Comparison of ENCODE assay signal across 26 cellular contexts in the genomic region with DNA sequence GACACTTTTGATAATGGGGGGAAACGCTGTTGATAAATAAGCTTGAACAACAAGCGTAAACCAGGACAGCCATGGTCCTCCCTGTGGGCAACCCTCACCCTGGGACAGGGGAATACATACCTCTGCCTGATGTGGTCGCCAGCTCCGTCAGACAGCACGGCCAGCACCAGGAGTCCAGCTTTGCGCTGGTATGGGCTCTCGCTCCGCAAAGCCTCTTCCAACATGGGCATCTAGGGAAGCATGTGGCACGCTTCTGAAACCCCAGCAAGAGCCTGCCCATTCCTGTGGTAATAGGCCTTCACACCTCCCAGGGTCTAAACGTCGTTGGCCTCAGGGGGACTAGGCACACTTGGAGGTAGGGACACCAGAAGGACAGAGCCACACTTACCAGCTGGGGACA. TPM values are rescaled to one million over a fixed set of nuclear protein-coding genes. Genes with fewer than 3 reads are reported as not detected.
"Had no signal": no experiment of that assay in that cellular context is flagged by ENCODE, and none has a peak within 500 bp of the region (broad histone marks: within the 10 kb centered on the region; RNA-seq: fewer than 3 reads in every experiment).

No MANE protein-coding gene starts in this region.

- H3K9me3 Mint-ChIP-seq: endodermal cell; stimulated activated memory B cell treated with anti-CD40 and anti-IgM and Interleukin-4, amounts not matched to agents 10 μg/mL and 1 μg/mL and 100 μg/mL, for 72 hours had no signal

- DNase-seq: effector CD4-positive, alpha-beta T cell; endodermal cell; foreskin melanocyte; head of caudate nucleus; left colon; naive thymus-derived CD4-positive, alpha-beta T cell; nucleus accumbens; ovary; stimulated activated CD4-positive, alpha-beta T cell treated with anti-CD3 and anti-CD28 coated beads, Interleukin-4, amount 100 ng/mL, for 1 hour; stimulated activated CD8-positive, alpha-beta memory T cell treated with anti-CD3 and anti-CD28 coated beads, Interleukin-4, amount 100 ng/mL, for 48 hours; stomach; substantia nigra; transverse colon had no signal

- H3K4me3 ChIP-seq: coronary artery, hepatocyte, ovary, prostate gland, right lobe of liver, stomach, thoracic aorta, transverse colon had no signal

- ATAC-seq: left colon; naive thymus-derived CD4-positive, alpha-beta T cell; right lobe of liver; stimulated activated memory B cell treated with anti-CD40 and anti-IgM and Interleukin-4, amounts not matched to agents 10 μg/mL and 1 μg/mL and 100 μg/mL, for 72 hours had no signal

- H3K36me3 ChIP-seq: ovary had no signal

- FAIRE-seq: endothelial cell of umbilical vein, urothelium cell line had no signal

- H3K27ac Mint-ChIP-seq: endodermal cell; stimulated activated memory B cell treated with anti-CD40 and anti-IgM and Interleukin-4, amounts not matched to agents 10 μg/mL and 1 μg/mL and 100 μg/mL, for 72 hours had no signal

- H3K9me3 ChIP-seq: ovary, prostate gland, right lobe of liver, stomach, thoracic aorta, transverse colon had no signal

- H3K4me2 ChIP-seq: hepatocyte had no signal

- H3K4me3 Mint-ChIP-seq: endodermal cell; stimulated activated memory B cell treated with anti-CD40 and anti-IgM and Interleukin-4, amounts not matched to agents 10 μg/mL and 1 μg/mL and 100 μg/mL, for 72 hours had no signal

- H3K27ac ChIP-seq: coronary artery, hepatocyte, ovary, prostate gland, right lobe of liver, stomach, thoracic aorta, transverse colon had no signal

- H2AFZ ChIP-seq: hepatocyte had no signal

- H3K27me3 Mint-ChIP-seq: naive thymus-derived CD4-positive, alpha-beta T cell; stimulated activated memory B cell treated with anti-CD40 and anti-IgM and Interleukin-4, amounts not matched to agents 10 μg/mL and 1 μg/mL and 100 μg/mL, for 72 hours had no signal

- H3K27me3 ChIP-seq: hepatocyte, ovary, right lobe of liver, stomach, transverse colon had no signal

RNA-seq across cellular contexts. Expression of a gene that starts 19.8 kb away (rescaled TPM):
- total RNA-seq: chondrocyte, dermis microvascular lymphatic vessel endothelial cell, hepatocyte, kidney epithelial cell, lung microvascular endothelial cell, mesenteric fat pad, thoracic aorta, transverse colon had no signal
- polyA plus RNA-seq: stomach had no signal
